In genomic region chr1:184636156-184636448, GRCh38 we compare ENCODE assay signal across 13 cellular contexts.
A peak's percentile ranks its signal among the peaks of the same experiment; 100 is the strongest.
DNase-seq lines count a peak whose midpoint lies in the region; ATAC-seq and TF ChIP-seq lines count a peak whose summit lies in the region.
"Had no signal": no experiment of that assay in that cellular context is flagged by ENCODE, and none has a peak within 500 bp of the region (broad histone marks: within the 10 kb centered on the region; RNA-seq: fewer than 3 reads in every experiment).

No MANE protein-coding gene starts in this region.

- H3K4me1 ChIP-seq in prostate gland (replicated peaks) (peaks cover 15% of the 10 kb centered on the region), aorta (ENCODE audit: control insufficient read depth in 1 of 2, insufficient read depth in 2 of 2, low read length in 2 of 2) (no peaks in the 10 kb centered on the region)

- ATAC-seq in Right ventricle myocardium inferior, result peak; percentile 72
- ATAC-seq in left ventricle myocardium superior, result peak; percentile 52
- ATAC-seq in aorta (ENCODE audit: low FRiP score), result peak; percentile 6
- no peak for ATAC-seq in HG03460 (IDR thresholded peaks at IDR 0.05; ENCODE audit: unreplicated experiment)
- ATAC-seq: HepG2 had no signal

- TF ChIP-seq CTCF in prostate gland (IDR thresholded peaks at IDR 0.05) (no peak), type B pancreatic cell (conservative IDR thresholded peaks at IDR 0.05) (no peak)

- intact Hi-C loops in Right ventricle myocardium inferior (cut with DNase I), result no loop called here
- intact Hi-C loops in cardiac septum (cut with DNase I), result no loop called here
- intact Hi-C loops in left ventricle myocardium superior (cut with micrococcal nuclease), result no loop called here
- intact Hi-C loops in prostate gland (cut with DNase I), result no loop called here
- intact Hi-C loops in aorta (cut with DNase I), result no loop called here

- H3K27me3 ChIP-seq in prostate gland (replicated peaks; ENCODE audit: insufficient read depth), result no peaks in the 10 kb centered on the region
- H3K27me3 ChIP-seq in aorta (ENCODE audit: control insufficient read depth in 1 of 2, insufficient read depth in 2 of 2, low read length in 1 of 2), result no peaks in the 10 kb centered on the region

- H3K4me3 Mint-ChIP-seq in type B pancreatic cell, result no peak overlapping the region

- H3K9me3 Mint-ChIP-seq in type B pancreatic cell, result peaks cover 10% of the 10 kb centered on the region

- DNase-seq in Right ventricle myocardium inferior (ENCODE audit: missing footprints) (peak; percentile 72), cardiac septum (ENCODE audit: low spot score) (no peak), left ventricle myocardium superior (peak; percentile 55), prostate gland (ENCODE audit: low spot score) (no peak), aorta (no peak), type B pancreatic cell (ENCODE audit: extremely low spot score, unreplicated experiment) (no peak)
- no peak for DNase-seq in activated CD4-positive, alpha-beta T cell treated with anti-CD3 and anti-CD28 coated beads for 48 hours
- DNase-seq: NCI-H187 treated with DMSO at 0.1 percent for 48 hours, NCI-H2171 treated with DMSO at 0.1 percent for 48 hours, NCI-H510A had no signal

- H3K36me3 ChIP-seq in prostate gland (no peaks in the 10 kb centered on the region), aorta (ENCODE audit: control insufficient read depth in 1 of 2, insufficient read depth in 2 of 2, low read length in 1 of 2) (no peaks in the 10 kb centered on the region)

- H3K27ac ChIP-seq in prostate gland (peak overlapping the region; percentile 45 to 95), aorta (ENCODE audit: low read depth in 1 of 2, low read length in 2 of 2) (no peak overlapping the region)
- H3K27ac ChIP-seq: 22Rv1 had no signal

- H3K27me3 Mint-ChIP-seq in type B pancreatic cell, result no peaks in the 10 kb centered on the region

- 65% methylated on average over 5 of the region's 5 CpGs for WGBS in prostate gland
- WGBS in aorta, 2 donors, result 74 to 78% methylated on average over 5 of the region's 5 CpGs

- H3K27ac Mint-ChIP-seq in type B pancreatic cell, result no peak overlapping the region

- H3K9me3 ChIP-seq in prostate gland, result no peaks in the 10 kb centered on the region
- H3K9me3 ChIP-seq in aorta (ENCODE audit: control insufficient read depth, low read length), result no peaks in the 10 kb centered on the region

- H3K36me3 Mint-ChIP-seq in type B pancreatic cell, result peaks cover 3% of the 10 kb centered on the region

- no peaks in the 10 kb centered on the region for H3K4me1 Mint-ChIP-seq in type B pancreatic cell (ENCODE audit: unreplicated experiment)

- H3K4me3 ChIP-seq in prostate gland, result no peak overlapping the region
- H3K4me3 ChIP-seq in aorta (ENCODE audit: low read length in 2 of 2), result no peak overlapping the region

- TF ChIP-seq POLR2A in prostate gland (IDR thresholded peaks at IDR 0.05), result no peak

Comparison
In these comparisons a context has a peak if more than half of its experiments do, and no peak if none do; other contexts are left out.
1. DNase-seq: peak in Right ventricle myocardium inferior (single experiment) and left ventricle myocardium superior (single experiment); none in cardiac septum (single experiment), prostate gland (single experiment), aorta (0 of 2), type B pancreatic cell (single experiment) and activated CD4-positive, alpha-beta T cell treated with anti-CD3 and anti-CD28 coated beads for 48 hours (single experiment).
2. H3K27ac ChIP-seq: peak in prostate gland (2 of 2); none in aorta (0 of 2).